ENCODE assay signal across 12 cellular contexts in the genomic region with DNA sequence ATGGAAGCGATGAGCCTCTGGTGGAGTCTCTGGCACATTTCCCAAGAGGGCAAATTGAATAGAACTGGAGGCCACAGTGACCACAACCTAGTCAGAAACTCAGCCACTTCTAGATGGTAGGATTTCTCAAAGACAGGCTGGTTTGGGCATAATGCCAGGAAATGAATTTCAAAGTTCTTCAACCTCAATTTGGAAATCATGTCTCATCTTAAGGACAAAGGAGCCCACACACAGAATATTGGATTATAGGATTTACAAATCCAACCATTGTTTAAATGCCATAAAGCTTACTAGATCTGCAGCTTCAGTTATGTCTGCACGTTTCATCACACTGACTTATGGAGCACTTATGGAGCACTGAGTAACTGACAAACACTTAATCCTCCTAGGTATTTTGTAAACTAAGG.
A peak's percentile ranks its signal among the peaks of the same experiment; 100 is the strongest.
DNase-seq lines count a peak whose midpoint lies in the region; ATAC-seq and TF ChIP-seq lines count a peak whose summit lies in the region.
"Had no signal": no experiment of that assay in that cellular context is flagged by ENCODE, and none has a peak within 500 bp of the region (broad histone marks: within the 10 kb centered on the region; RNA-seq: fewer than 3 reads in every experiment).

No MANE protein-coding gene starts in this region.

- WGBS in right cardiac atrium, result 78% methylated on average over 2 of the region's 2 CpGs

- intact Hi-C loops in right cardiac atrium (cut with DNase I), result no loop called here

- no peaks in the 10 kb centered on the region for H3K27me3 ChIP-seq in right cardiac atrium (ENCODE audit: control insufficient read depth, insufficient read depth)
- H3K27me3 ChIP-seq: right atrium auricular region had no signal

- TF ChIP-seq CTCF in epithelial cell of esophagus (IDR thresholded peaks at IDR 0.05; ENCODE audit: insufficient read depth, low read depth, low read length, missing control alignments) (no peak), retinal pigment epithelial cell (conservative IDR thresholded peaks at IDR 0.05; ENCODE audit: low read depth, low read length) (no peak)

- no peak for ATAC-seq in right cardiac atrium
- ATAC-seq in HG02981 (IDR thresholded peaks at IDR 0.05; ENCODE audit: unreplicated experiment), result no peak
- ATAC-seq: effector memory CD8-positive, alpha-beta T cell; left lobe of liver had no signal

- H3K9me3 ChIP-seq in right cardiac atrium (ENCODE audit: control insufficient read depth, low read length), result no peaks in the 10 kb centered on the region
- H3K9me3 ChIP-seq: right atrium auricular region had no signal

- no peak overlapping the region for H3K27ac ChIP-seq in right cardiac atrium (ENCODE audit: low read length)
- H3K27ac ChIP-seq: right atrium auricular region, VCaP had no signal

- no peak overlapping the region for H3K4me3 ChIP-seq in epithelial cell of esophagus (ENCODE audit: low read length)
- no peak overlapping the region for H3K4me3 ChIP-seq in retinal pigment epithelial cell (ENCODE audit: low read length)
- no peak overlapping the region for H3K4me3 ChIP-seq in right cardiac atrium (ENCODE audit: low read length)
- H3K4me3 ChIP-seq: right atrium auricular region had no signal

- peak; percentile 94 for DNase-seq in GM04503 (ENCODE audit: low read depth)
- peak; percentile 60 for DNase-seq in NOMO-1 treated with dmso at 0.1 percent for 144 hours (lab: John Stamatoyannopoulos, UW; ENCODE audit: unreplicated experiment)
- peak; percentile 77 for DNase-seq in epithelial cell of esophagus (ENCODE audit: low read depth)
- DNase-seq in retinal pigment epithelial cell (ENCODE audit: low read depth), result peak; percentile 94
- no peak for DNase-seq in RKO (ENCODE audit: low spot score)
- DNase-seq in right cardiac atrium, result no peak
- DNase-seq in NCI-H2107 treated with DMSO at 0.1 percent for 48 hours (lab: John Stamatoyannopoulos, UW; ENCODE audit: unreplicated experiment), result no peak
- DNase-seq: effector memory CD8-positive, alpha-beta T cell had no signal

- H3K4me1 ChIP-seq in right cardiac atrium (ENCODE audit: control insufficient read depth, insufficient read depth, low read length), result peaks cover 9% of the 10 kb centered on the region

Comparison
In these comparisons a context has a peak if more than half of its experiments do, and no peak if none do; other contexts are left out.
1. DNase-seq: peak in GM04503 (single experiment), NOMO-1 treated with dmso at 0.1 percent for 144 hours (single experiment), epithelial cell of esophagus (single experiment) and retinal pigment epithelial cell (single experiment); none in RKO (single experiment), right cardiac atrium (0 of 3) and NCI-H2107 treated with DMSO at 0.1 percent for 48 hours (single experiment).